Comparison of ENCODE assay signal across 1 cellular context in genomic region chr22:37638351-37639069, GRCh38.
TF ChIP-seq lines count a peak whose summit lies in the region.

No MANE protein-coding gene starts in this region.

TF ChIP-seq in K562, 482 proteins besides CTCF, POLR2A, EP300 and RAD21:
- TF ChIP-seq, protein P1, sequence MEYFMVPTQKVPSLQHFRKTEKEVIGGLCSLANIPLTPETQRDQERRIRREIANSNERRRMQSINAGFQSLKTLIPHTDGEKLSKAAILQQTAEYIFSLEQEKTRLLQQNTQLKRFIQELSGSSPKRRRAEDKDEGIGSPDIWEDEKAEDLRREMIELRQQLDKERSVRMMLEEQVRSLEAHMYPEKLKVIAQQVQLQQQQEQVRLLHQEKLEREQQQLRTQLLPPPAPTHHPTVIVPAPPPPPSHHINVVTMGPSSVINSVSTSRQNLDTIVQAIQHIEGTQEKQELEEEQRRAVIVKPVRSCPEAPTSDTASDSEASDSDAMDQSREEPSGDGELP (CRISPR knock-in tag; IDR thresholded peaks at IDR 0.05; ENCODE audit: borderline replicate concordance): 0 out of 2 replicates have a peak, but pooled peaks have one; percentile 27
- TF ChIP-seq SUPT5H (IDR thresholded peaks at IDR 0.05): no peak
- peak; percentile 52; the same call in 1 of the 2 replicates for TF ChIP-seq ZKSCAN8 (CRISPR knock-in tag; IDR thresholded peaks at IDR 0.05)
